ENCODE assay signal across 20 cellular contexts in genomic region chr3:43425829-43426228, GRCh38.
DNase-seq lines count a peak whose midpoint lies in the region; ATAC-seq and TF ChIP-seq lines count a peak whose summit lies in the region.
"Had no signal": no experiment of that assay in that cellular context is flagged by ENCODE, and none has a peak within 500 bp of the region (broad histone marks: within the 10 kb centered on the region; RNA-seq: fewer than 3 reads in every experiment).

No MANE protein-coding gene starts in this region.

- H3K27me3 Mint-ChIP-seq in neural progenitor cell (ENCODE audit: insufficient read depth, low read depth): peaks cover 2% of the 10 kb centered on the region
- H3K27me3 Mint-ChIP-seq: B cell had no signal

- H3K4me2 ChIP-seq in neural progenitor cell: no peak overlapping the region

- WGBS in heart right ventricle, 2 donors: 75 to 79% methylated on average over 4 of the region's 4 CpGs

- H3K27ac ChIP-seq in caudate nucleus (ENCODE audit: low read depth, low read length) (peak overlapping the region; percentile 36), heart right ventricle (peak overlapping the region; percentile 54 to 93 (median 81)), neural progenitor cell (peak overlapping the region; percentile 17), tibial artery (peak overlapping the region; percentile 65 to 77)

- H3K36me3 ChIP-seq in heart right ventricle (no peaks in the 10 kb centered on the region), neural progenitor cell (peaks cover 4% of the 10 kb centered on the region), tibial artery (no peaks in the 10 kb centered on the region)
- H3K36me3 ChIP-seq: MG63 had no signal

- no peak overlapping the region for H3K9ac ChIP-seq in neural progenitor cell

- TF ChIP-seq CTCF in heart right ventricle (IDR thresholded peaks at IDR 0.05) (no peak), neural progenitor cell (IDR thresholded peaks at IDR 0.05) (no peak), tibial artery (IDR thresholded peaks at IDR 0.05) (no peak), GM10248 (IDR thresholded peaks at IDR 0.05; ENCODE audit: control extremely low read depth, extremely low read depth, low read depth, missing control alignments) (no peak)

- no peak overlapping the region for H2AFZ ChIP-seq in neural progenitor cell (replicated peaks)

- no peaks in the 10 kb centered on the region for H3K79me2 ChIP-seq in neural progenitor cell (ENCODE audit: low read depth)

- H3K4me3 ChIP-seq in heart right ventricle (no peak overlapping the region), neural progenitor cell (no peak overlapping the region), tibial artery (no peak overlapping the region)
- H3K4me3 ChIP-seq: MG63, Peyer's patch had no signal

- no peaks in the 10 kb centered on the region for H3F3A ChIP-seq in neural progenitor cell (ENCODE audit: low read depth)

- CTCF ChIA-PET in GM10248 (lab: Yijun Ruan, JAX): no interaction called here

- no peaks in the 10 kb centered on the region for H4K20me1 ChIP-seq in neural progenitor cell (ENCODE audit: low read depth)

- intact Hi-C loops in heart right ventricle (cut with DNase I): loop anchor here in 2 of 10 donors (10.0 kb wide), 2 partner anchors 121 to 141 kb away; partner anchors contain the start of gene SNRK (in 1 of the 2)
- intact Hi-C loops in tibial artery (cut with DNase I; ENCODE audit: low total_unique reads): no loop called here

- no peaks in the 10 kb centered on the region for H3K4me1 Mint-ChIP-seq in neural progenitor cell
- H3K4me1 Mint-ChIP-seq: B cell had no signal

- DNase-seq in caudate nucleus (lab: John Stamatoyannopoulos, UW) (no peak), heart right ventricle (no peak), neural progenitor cell (ENCODE audit: low spot score) (no peak), tibial artery (no peak), GM10248 (ENCODE audit: extremely low spot score) (no peak), 8988T (no peak)
- DNase-seq: DMS79 treated with DMSO at 0.1 percent for 48 hours; GOT3; Kasumi-1; MG63; NCI-H1092; NCI-H146; NCI-H2081; NCI-H510A; NCI-H748 treated with DMSO at 0.1 percent for 48 hours; NK-92 treated with Interleukin-12 subunit alpha and Interleukin-12 subunit beta, amount 100 ng/mL, for 24 hours; Peyer's patch had no signal

- peaks cover 2% of the 10 kb centered on the region for H3K36me3 Mint-ChIP-seq in neural progenitor cell

- ATAC-seq in heart right ventricle (peak in 2 of 8 donors; percentile 7 to 34), GM18517 (IDR thresholded peaks at IDR 0.05; ENCODE audit: unreplicated experiment) (no peak)
- ATAC-seq: HCT116 had no signal

- no peak overlapping the region for H3K27ac Mint-ChIP-seq in neural progenitor cell
- H3K27ac Mint-ChIP-seq: B cell had no signal

- H3K9me3 ChIP-seq in heart right ventricle (peaks cover 0 to 10% (median 6%) of the 10 kb centered on the region in 11 donors), neural progenitor cell (ENCODE audit: low read depth) (no peaks in the 10 kb centered on the region), tibial artery (no peaks in the 10 kb centered on the region)
- H3K9me3 ChIP-seq: MG63, Peyer's patch had no signal

- POLR2A ChIA-PET in GM10248 (lab: Yijun Ruan, JAX): no interaction called here

- H3K4me1 ChIP-seq in heart right ventricle (peaks cover 0 to 44% (median 26%) of the 10 kb centered on the region in 9 donors), neural progenitor cell (no peaks in the 10 kb centered on the region), tibial artery (peaks cover 0 to 37% (median 13%) of the 10 kb centered on the region in 4 donors)

- H3K27me3 ChIP-seq in heart right ventricle (no peaks in the 10 kb centered on the region), neural progenitor cell (no peaks in the 10 kb centered on the region), tibial artery (no peaks in the 10 kb centered on the region)
- H3K27me3 ChIP-seq: MG63, Peyer's patch had no signal

- H3K9me3 Mint-ChIP-seq in neural progenitor cell: no peaks in the 10 kb centered on the region

- no peak overlapping the region for H3K4me3 Mint-ChIP-seq in neural progenitor cell
- H3K4me3 Mint-ChIP-seq: B cell had no signal

Comparison
In these comparisons a context has a peak if more than half of its experiments do, and no peak if none do; other contexts are left out.
1. H3K27ac ChIP-seq: peak in every context shown above with its lines; median percentile 81 in heart right ventricle; 71 in tibial artery; 36 in caudate nucleus; 17 in neural progenitor cell.